Comparison of ENCODE assay signal across 26 cellular contexts in the genomic region with DNA sequence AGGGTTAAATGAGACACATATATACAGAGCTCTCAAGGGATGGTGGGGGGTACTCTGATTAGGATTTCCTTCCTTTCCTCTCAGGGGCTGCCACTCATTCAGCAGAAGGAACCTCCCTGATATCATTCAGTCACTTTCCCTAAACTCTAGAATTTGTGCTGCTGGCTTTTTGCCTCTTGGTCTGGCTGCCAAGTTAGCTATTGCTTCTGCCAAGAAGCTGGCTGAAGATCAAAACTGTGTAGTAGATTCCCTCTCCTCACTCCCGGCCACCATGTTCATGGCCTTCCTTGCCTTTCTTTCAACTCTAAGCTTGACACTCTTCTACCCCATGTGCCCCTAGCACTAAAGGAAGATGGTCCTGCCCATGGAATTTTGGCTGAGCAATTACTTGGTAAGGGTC. TPM values are rescaled to one million over a fixed set of nuclear protein-coding genes. Genes with fewer than 3 reads are reported as not detected.
"Had no signal": no experiment of that assay in that cellular context is flagged by ENCODE, and none has a peak within 500 bp of the region (broad histone marks: within the 10 kb centered on the region; RNA-seq: fewer than 3 reads in every experiment).

No MANE protein-coding gene starts in this region.

- H3K9me3 Mint-ChIP-seq: activated B cell treated with CpG ODN at 0.5 μM for 24 hours; activated CD4-positive, alpha-beta memory T cell treated with anti-CD3 and anti-CD28 coated beads, Interleukin-2, amount 10 ng/mL, durations not matched to agents 7 days and 5 days; activated naive CD8-positive, alpha-beta T cell treated with anti-CD3 and anti-CD28 coated beads for 36 hours; activated T-helper 17 cell treated with anti-CD3 and anti-CD28 coated beads, Interleukin-2, amount 50 U/mL, for 72 hours; central memory CD8-positive, alpha-beta T cell; mesothelial cell of epicardium; nephron progenitor cell; type B pancreatic cell had no signal

- H3K27me3 ChIP-seq: brain microvascular endothelial cell had no signal

- H3K36me3 Mint-ChIP-seq: activated naive CD8-positive, alpha-beta T cell treated with anti-CD3 and anti-CD28 coated beads for 36 hours; mesothelial cell of epicardium; type B pancreatic cell had no signal

- H3K27ac Mint-ChIP-seq: activated B cell treated with CpG ODN at 0.5 μM for 24 hours; activated CD4-positive, alpha-beta memory T cell treated with anti-CD3 and anti-CD28 coated beads, Interleukin-2, amount 10 ng/mL, durations not matched to agents 7 days and 5 days; activated naive CD8-positive, alpha-beta T cell treated with anti-CD3 and anti-CD28 coated beads for 36 hours; activated T-helper 17 cell treated with anti-CD3 and anti-CD28 coated beads, Interleukin-2, amount 50 U/mL, for 72 hours; mesothelial cell of epicardium; nephron progenitor cell; type B pancreatic cell had no signal

- DNase-seq: activated B cell treated with CpG ODN at 0.5 μM for 24 hours; activated CD4-positive, alpha-beta memory T cell treated with anti-CD3 and anti-CD28 coated beads, Interleukin-2, amount 10 ng/mL, durations not matched to agents 7 days and 5 days; activated CD4-positive, alpha-beta T cell treated with anti-CD3 and anti-CD28 coated beads for 48 hours; activated naive CD4-positive, alpha-beta T cell; activated naive CD8-positive, alpha-beta T cell treated with anti-CD3 and anti-CD28 coated beads for 36 hours; activated T-cell treated with anti-CD3 and anti-CD28 coated beads, Interleukin-2, amount 50 U/mL, for 1 hour; brain microvascular endothelial cell; cortex of kidney; islet precursor cell; left colon; stimulated activated CD4-positive, alpha-beta T cell treated with anti-CD3 and anti-CD28 coated beads, Interleukin-12 subunit alpha, Interleukin-12 subunit beta, amount 100 ng/mL, for 4 hours; stimulated activated CD4-positive, alpha-beta T cell treated with anti-CD3 and anti-CD28 coated beads, Interleukin-1b, Interleukin-23, amount 100 ng/mL, for 48 hours; stimulated activated naive CD8-positive, alpha-beta T cell treated with anti-CD3 and anti-CD28 coated beads, Interleukin-15, Interleukin-2, amounts not matched to agents 100 U/mL and 50 U/mL, for 24 hours; T-helper 1 cell; T-helper 9 cell had no signal

- H3K36me3 ChIP-seq: brain microvascular endothelial cell had no signal

- H3K4me3 ChIP-seq: hepatocyte, lung had no signal

- H3K4me1 Mint-ChIP-seq: activated B cell treated with CpG ODN at 0.5 μM for 24 hours; activated CD4-positive, alpha-beta memory T cell treated with anti-CD3 and anti-CD28 coated beads, Interleukin-2, amount 10 ng/mL, durations not matched to agents 7 days and 5 days; activated naive CD8-positive, alpha-beta T cell treated with anti-CD3 and anti-CD28 coated beads for 36 hours; activated T-helper 17 cell treated with anti-CD3 and anti-CD28 coated beads, Interleukin-2, amount 50 U/mL, for 72 hours; central memory CD8-positive, alpha-beta T cell; mesothelial cell of epicardium had no signal

- ATAC-seq: activated T-helper 17 cell treated with anti-CD3 and anti-CD28 coated beads, Interleukin-2, amount 50 U/mL, for 72 hours; esophagus mucosa; left colon; stimulated activated naive CD8-positive, alpha-beta T cell treated with anti-CD3 and anti-CD28 coated beads, Interleukin-15, Interleukin-2, amounts not matched to agents 100 U/mL and 50 U/mL, for 24 hours had no signal

- H3K27ac ChIP-seq: brain microvascular endothelial cell, hepatocyte had no signal

- H3K4me3 Mint-ChIP-seq: activated B cell treated with CpG ODN at 0.5 μM for 24 hours; activated CD4-positive, alpha-beta memory T cell treated with anti-CD3 and anti-CD28 coated beads, Interleukin-2, amount 10 ng/mL, durations not matched to agents 7 days and 5 days; activated naive CD8-positive, alpha-beta T cell treated with anti-CD3 and anti-CD28 coated beads for 36 hours; activated T-helper 17 cell treated with anti-CD3 and anti-CD28 coated beads, Interleukin-2, amount 50 U/mL, for 72 hours; central memory CD8-positive, alpha-beta T cell; mesothelial cell of epicardium; type B pancreatic cell had no signal

RNA-seq across cellular contexts. Expression of a gene that starts 18.7 kb away (rescaled TPM):
- total RNA-seq: activated B cell treated with CpG ODN at 0.5 μM for 24 hours; activated CD4-positive, alpha-beta memory T cell treated with anti-CD3 and anti-CD28 coated beads, Interleukin-2, amount 10 ng/mL, durations not matched to agents 7 days and 5 days; activated naive CD8-positive, alpha-beta T cell treated with anti-CD3 and anti-CD28 coated beads for 36 hours; activated T-helper 17 cell treated with anti-CD3 and anti-CD28 coated beads, Interleukin-2, amount 50 U/mL, for 72 hours; esophagus mucosa; fibroblast of villous mesenchyme; left colon; lung; mesothelial cell of epicardium; myocyte; posterior vena cava had no signal

RNA-seq across cellular contexts. Expression of a gene that starts 51.3 kb away (rescaled TPM):
- total RNA-seq: activated B cell treated with CpG ODN at 0.5 μM for 24 hours; activated CD4-positive, alpha-beta memory T cell treated with anti-CD3 and anti-CD28 coated beads, Interleukin-2, amount 10 ng/mL, durations not matched to agents 7 days and 5 days; activated naive CD8-positive, alpha-beta T cell treated with anti-CD3 and anti-CD28 coated beads for 36 hours; activated T-helper 17 cell treated with anti-CD3 and anti-CD28 coated beads, Interleukin-2, amount 50 U/mL, for 72 hours; esophagus mucosa; fibroblast of villous mesenchyme; myocyte; posterior vena cava had no signal
